In genomic region chr2:121603185-121603584, GRCh38 we compare ENCODE assay signal across 29 cellular contexts.
"Had no signal": no experiment of that assay in that cellular context is flagged by ENCODE, and none has a peak within 500 bp of the region (broad histone marks: within the 10 kb centered on the region; RNA-seq: fewer than 3 reads in every experiment).

No MANE protein-coding gene starts in this region.

- H3K27ac Mint-ChIP-seq: activated naive CD4-positive, alpha-beta T cell treated with anti-CD3 and anti-CD28 coated beads, Interleukin-2, amount 50 U/mL, for 72 hours; stimulated activated effector memory CD8-positive, alpha-beta T cell treated with anti-CD3 and anti-CD28 coated beads, Interleukin-12 subunit alpha, Interleukin-12 subunit beta, amount 100 ng/mL, for 72 hours; stimulated activated naive CD8-positive, alpha-beta T cell treated with anti-CD3 and anti-CD28 coated beads, Interleukin-15, amount 100 ng/mL, for 72 hours; T-helper 2 cell treated with Interferon-gamma antibody and Interleukin-4, amounts not matched to agents 5 μg/mL and 100 μg/mL, for 36 hours; type B pancreatic cell had no signal

- H3K4me3 Mint-ChIP-seq: neural crest cell; stimulated activated effector memory CD8-positive, alpha-beta T cell treated with anti-CD3 and anti-CD28 coated beads, Interleukin-12 subunit alpha, Interleukin-12 subunit beta, amount 100 ng/mL, for 72 hours; stimulated activated naive CD8-positive, alpha-beta T cell treated with anti-CD3 and anti-CD28 coated beads, Interleukin-15, amount 100 ng/mL, for 72 hours; T-helper 2 cell treated with Interferon-gamma antibody and Interleukin-4, amounts not matched to agents 5 μg/mL and 100 μg/mL, for 36 hours; type B pancreatic cell had no signal

- H3K9me3 Mint-ChIP-seq: activated naive CD4-positive, alpha-beta T cell treated with anti-CD3 and anti-CD28 coated beads, Interleukin-2, amount 50 U/mL, for 72 hours; neural crest cell; stimulated activated effector memory CD8-positive, alpha-beta T cell treated with anti-CD3 and anti-CD28 coated beads, Interleukin-12 subunit alpha, Interleukin-12 subunit beta, amount 100 ng/mL, for 72 hours; stimulated activated naive CD8-positive, alpha-beta T cell treated with anti-CD3 and anti-CD28 coated beads, Interleukin-15, amount 100 ng/mL, for 72 hours; T-helper 2 cell treated with Interferon-gamma antibody and Interleukin-4, amounts not matched to agents 5 μg/mL and 100 μg/mL, for 36 hours; type B pancreatic cell had no signal

- DNase-seq: activated CD4-positive, alpha-beta T cell treated with anti-CD3 and anti-CD28 coated beads for 4 hours; activated CD4-positive, alpha-beta T cell treated with anti-CD3 and anti-CD28 coated beads, Interleukin-2, amount 50 U/mL, for 4 hours; activated CD8-positive, alpha-beta memory T cell treated with anti-CD3 and anti-CD28 coated beads for 24 hours; activated CD8-positive, alpha-beta memory T cell treated with anti-CD3 and anti-CD28 coated beads, Interleukin-2, amount 50 U/mL, for 4 hours; activated gamma-delta T cell treated with Interleukin-2 at 50 U/mL for 16 hours; activated T-cell treated with anti-CD3 and anti-CD28 coated beads, Interleukin-2, amount 50 U/mL, for 1 hour; colonic mucosa; effector CD8-positive, alpha-beta T cell; glutamatergic neuron; left lung; lower lobe of right lung; mesendoderm; mucosa of descending colon; nucleus accumbens; psoas muscle; sigmoid colon; small intestine; stimulated activated CD4-positive, alpha-beta T cell treated with anti-CD3 and anti-CD28 coated beads, Interleukin-4, amount 100 ng/mL, for 24 hours; stimulated activated naive CD8-positive, alpha-beta T cell treated with anti-CD3 and anti-CD28 coated beads, Interleukin-15, amount 100 ng/mL, for 72 hours; substantia nigra; T-helper 1 cell; uterus had no signal

- ATAC-seq: activated naive CD4-positive, alpha-beta T cell treated with anti-CD3 and anti-CD28 coated beads, Interleukin-2, amount 50 U/mL, for 72 hours; left lung; lower lobe of right lung; mucosa of descending colon; psoas muscle; stimulated activated effector memory CD8-positive, alpha-beta T cell treated with anti-CD3 and anti-CD28 coated beads, Interleukin-12 subunit alpha, Interleukin-12 subunit beta, amount 100 ng/mL, for 72 hours; stimulated activated naive CD8-positive, alpha-beta T cell treated with anti-CD3 and anti-CD28 coated beads, Interleukin-15, amount 100 ng/mL, for 72 hours had no signal

- H3K27me3 Mint-ChIP-seq: stimulated activated naive CD8-positive, alpha-beta T cell treated with anti-CD3 and anti-CD28 coated beads, Interleukin-15, amount 100 ng/mL, for 72 hours; type B pancreatic cell had no signal

- FAIRE-seq: bronchial epithelial cell, frontal cortex, small intestine had no signal
